ENCODE assay signal across 28 cellular contexts in genomic region chr2:26214759-26215158, GRCh38.
"Had no signal": no experiment of that assay in that cellular context is flagged by ENCODE, and none has a peak within 500 bp of the region (broad histone marks: within the 10 kb centered on the region; RNA-seq: fewer than 3 reads in every experiment).

No MANE protein-coding gene starts in this region.

- FAIRE-seq: astrocyte, bronchial epithelial cell had no signal

- DNase-seq: activated CD4-positive, alpha-beta memory T cell treated with anti-CD3 and anti-CD28 coated beads for 36 hours; activated CD4-positive, alpha-beta T cell treated with anti-CD3 and anti-CD28 coated beads for 36 hours; activated CD4-positive, alpha-beta T cell treated with anti-CD3 and anti-CD28 coated beads, Interleukin-2, amount 10 ng/mL, durations not matched to agents 24 days and 14 days; activated CD4-positive, CD25-positive, alpha-beta regulatory T cell; activated CD4-positive, CD25-positive, alpha-beta regulatory T cell treated with anti-CD3 and anti-CD28 coated beads, Interleukin-2, amount 50 U/mL, for 72 hours; activated CD8-positive, alpha-beta memory T cell treated with anti-CD3 and anti-CD28 coated beads, Interleukin-2, amount 10 ng/mL, durations not matched to agents 7 days and 5 days; activated CD8-positive, alpha-beta memory T cell treated with anti-CD3 and anti-CD28 coated beads, Interleukin-2, amount 50 U/mL, for 4 hours; activated CD8-positive, alpha-beta T cell treated with anti-CD3 and anti-CD28 coated beads, Interleukin-2, amount 10 ng/mL, durations not matched to agents 7 days and 5 days; activated effector memory CD4-positive, alpha-beta T cell treated with Interleukin-2 at 50 U/mL for 16 hours; activated gamma-delta T cell treated with Interleukin-2 at 50 U/mL for 16 hours; activated naive CD4-positive, alpha-beta T cell treated with anti-CD3 and anti-CD28 coated beads, Interleukin-2, amount 50 U/mL, for 16 hours; activated naive CD4-positive, alpha-beta T cell treated with Interleukin-2 at 50 U/mL for 16 hours; activated T-cell treated with anti-CD3 and anti-CD28 coated beads, Interleukin-2, amount 50 U/mL, for 24 hours; amniotic stem cell; anterior cingulate cortex; brain microvascular endothelial cell; dorsolateral prefrontal cortex; effector memory CD4-positive, alpha-beta T cell; endodermal cell; foreskin keratinocyte; gastrocnemius medialis; glutamatergic neuron; heart left ventricle; T-helper 2 cell had no signal

- ATAC-seq: activated CD4-positive, alpha-beta T cell treated with anti-CD3 and anti-CD28 coated beads for 36 hours; activated CD8-positive, alpha-beta memory T cell treated with anti-CD3 and anti-CD28 coated beads, Interleukin-2, amount 10 ng/mL, durations not matched to agents 7 days and 5 days; activated CD8-positive, alpha-beta T cell treated with anti-CD3 and anti-CD28 coated beads, Interleukin-2, amount 10 ng/mL, durations not matched to agents 7 days and 5 days; activated T-helper 17 cell treated with anti-CD3 and anti-CD28 coated beads, Interleukin-2, amount 50 U/mL, for 72 hours; esophagus mucosa; foreskin keratinocyte; gastrocnemius medialis; heart left ventricle had no signal
